In genomic region chrX:143466130-143466529, GRCh38 we compare ENCODE assay signal across 2 cellular contexts.
A peak's percentile ranks its signal among the peaks of the same experiment; 100 is the strongest.
TF ChIP-seq lines count a peak whose summit lies in the region.

No MANE protein-coding gene starts in this region.

TF ChIP-seq in HepG2, 621 proteins besides CTCF, POLR2A, EP300 and RAD21:
- TF ChIP-seq MAFF (IDR thresholded peaks at IDR 0.05; ENCODE audit: low read depth, low read length) (peak; percentile 87), LRRFIP1 (CRISPR knock-in tag; conservative IDR thresholded peaks at IDR 0.05) (no peak), MAFK (conservative IDR thresholded peaks at IDR 0.05 in 1 of 2, IDR thresholded peaks at IDR 0.05 in 1 of 2; ENCODE audit: low read length in 2 of 2) (peak; percentile 74 to 92)
TF ChIP-seq in HepG2: peak in this region for 2.

TF ChIP-seq in K562, 482 proteins besides CTCF, POLR2A, EP300 and RAD21:
- TF ChIP-seq ZNF316 (IDR thresholded peaks at IDR 0.05) (peak; percentile 68), HMGN3 (IDR thresholded peaks at IDR 0.05; ENCODE audit: borderline replicate concordance, extremely low read depth, insufficient read length, low read depth, low read length) (no peak), MAFK (IDR thresholded peaks at IDR 0.05; ENCODE audit: low read length) (peak; percentile 87), MAFF (IDR thresholded peaks at IDR 0.05; ENCODE audit: low read length) (peak; percentile 85), C11orf30 (IDR thresholded peaks at IDR 0.05; ENCODE audit: low read depth) (peak; percentile 63), ZKSCAN1 (IDR thresholded peaks at IDR 0.05; ENCODE audit: low read depth, low read length) (no peak), MAFG (tag; conservative IDR thresholded peaks at IDR 0.05) (peak; percentile 58)
TF ChIP-seq in K562: peak in this region for 5.
